2 cellular contexts compared by ENCODE assay signal in genomic region chr18:12821408-12821807, GRCh38.
TF ChIP-seq lines count a peak whose summit lies in the region.

No MANE protein-coding gene starts in this region.

TF ChIP-seq in liver, 16 proteins besides CTCF, POLR2A, EP300 and RAD21 (continued from another document):
- TF ChIP-seq REST (IDR thresholded peaks at IDR 0.05) (peak; percentile 36), NR2F2 (IDR thresholded peaks at IDR 0.05) (no peak), YY1 (IDR thresholded peaks at IDR 0.05) (no peak), HNF4G (IDR thresholded peaks at IDR 0.05) (peak; percentile 21), HNF4A (conservative IDR thresholded peaks at IDR 0.05) (peak; percentile 51 to 60), FOXA1 (IDR thresholded peaks at IDR 0.05) (peak; percentile 49), SP1 (IDR thresholded peaks at IDR 0.05) (peak; percentile 51), TAF1 (conservative IDR thresholded peaks at IDR 0.05) (no peak), ZBTB33 (IDR thresholded peaks at IDR 0.05) (no peak), MAX (IDR thresholded peaks at IDR 0.05) (peak; percentile 57)

TF ChIP-seq in WTC11, 78 proteins besides CTCF, POLR2A, EP300 and RAD21 (continued from another document):
- TF ChIP-seq ZNF219 (CRISPR knock-in tag; IDR thresholded peaks at IDR 0.05; ENCODE audit: borderline replicate concordance) (no peak), ZNF121 (CRISPR knock-in tag; IDR thresholded peaks at IDR 0.05) (no peak), ESRRA (CRISPR knock-in tag; IDR thresholded peaks at IDR 0.05; ENCODE audit: borderline replicate concordance) (no peak), NFYB (CRISPR knock-in tag; conservative IDR thresholded peaks at IDR 0.05; ENCODE audit: low read depth) (no peak), TEAD4 (CRISPR knock-in tag; IDR thresholded peaks at IDR 0.05) (no peak), CREM (CRISPR knock-in tag; IDR thresholded peaks at IDR 0.05) (no peak), ATF2 (CRISPR knock-in tag; IDR thresholded peaks at IDR 0.05; ENCODE audit: borderline replicate concordance, low read depth) (no peak), ZNF425 (CRISPR knock-in tag; conservative IDR thresholded peaks at IDR 0.05) (no peak), ERG (CRISPR knock-in tag; IDR thresholded peaks at IDR 0.05) (no peak), JAZF1 (CRISPR knock-in tag; IDR thresholded peaks at IDR 0.05) (no peak), IRF1 (CRISPR knock-in tag; IDR thresholded peaks at IDR 0.05) (no peak)
TF ChIP-seq in WTC11: peak in this region for 0.
